Comparison of ENCODE assay signal across 8 cellular contexts in the genomic region with DNA sequence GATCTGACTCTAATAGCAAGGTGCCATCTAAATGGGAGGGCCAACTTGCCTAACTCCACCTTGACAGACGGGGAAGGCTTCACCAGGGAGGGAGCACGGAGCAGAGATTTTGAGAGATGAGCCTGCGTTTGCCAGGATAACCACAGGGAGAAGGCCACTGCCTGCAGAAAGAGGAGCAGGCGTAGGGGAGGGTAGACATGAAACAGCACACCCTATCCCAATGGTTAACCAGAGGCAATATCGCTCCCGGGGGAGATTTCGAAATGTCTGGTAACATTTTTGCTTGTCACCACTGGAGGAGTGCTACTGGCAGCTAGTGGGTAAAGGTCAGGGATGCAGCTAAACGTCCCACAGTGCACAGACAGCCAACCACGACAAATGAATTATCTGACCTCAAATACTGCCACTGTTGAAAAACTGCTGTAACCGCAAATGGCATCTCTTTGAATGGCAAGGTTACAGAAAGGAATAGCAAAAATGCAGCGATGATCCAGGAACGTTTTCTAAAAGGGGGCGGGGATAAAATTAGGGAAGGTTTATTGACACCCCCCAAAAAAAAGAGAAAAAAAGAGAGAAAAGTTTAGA.
DNase-seq lines count a peak whose midpoint lies in the region; ATAC-seq and TF ChIP-seq lines count a peak whose summit lies in the region.

No MANE protein-coding gene starts in this region.

- H3K4me1 ChIP-seq in Peyer's patch: peaks cover 0 to 14% (median 0%) of the 10 kb centered on the region in 4 donors

- peak overlapping the region in 2 of 4 donors; percentile 56 to 76 for H3K27ac ChIP-seq in Peyer's patch

- H3K36me3 Mint-ChIP-seq in memory B cell: peaks cover 4% of the 10 kb centered on the region

- H3K27me3 Mint-ChIP-seq in memory B cell: no peaks in the 10 kb centered on the region

- peaks cover 0 to 18% (median 2%) of the 10 kb centered on the region in 4 donors for H3K9me3 ChIP-seq in Peyer's patch

- no peaks in the 10 kb centered on the region for H3K36me3 ChIP-seq in Peyer's patch

- no peaks in the 10 kb centered on the region for H3K27me3 ChIP-seq in Peyer's patch

- DNase-seq in C1 segment of cervical spinal cord (lab: John Stamatoyannopoulos, UW) (peak in 11 of 14 donors; percentile 12 to 48 (median 25)), Peyer's patch (peak in 2 of 3 donors; percentile 54 to 61), cardiac fibroblast (ENCODE audit: low read depth in 2 of 2) (peak; percentile 47 to 80), memory B cell (ENCODE audit: low spot score in 2 of 2) (peak; percentile 50 to 56), NCI-H1048 (lab: John Stamatoyannopoulos, UW) (no peak), DMS153 treated with DMSO at 0.1 percent for 48 hours (lab: John Stamatoyannopoulos, UW; ENCODE audit: unreplicated experiment) (no peak)

- peak overlapping the region; percentile 97 for H3K27ac Mint-ChIP-seq in memory B cell

- H3K4me3 ChIP-seq in Peyer's patch (peak overlapping the region in 2 of 4 donors; percentile 3 to 4), cardiac fibroblast (replicated peaks in 1 of 2; ENCODE audit: low read depth in 2 of 2, low read length in 2 of 2) (no peak overlapping the region)

- TF ChIP-seq CTCF in Peyer's patch (IDR thresholded peaks at IDR 0.05) (peak in 4 of 6 experiments; percentile 11 to 27 (median 12)), cardiac fibroblast (IDR thresholded peaks at IDR 0.05; ENCODE audit: low read depth, low read length) (no peak)

- TF ChIP-seq POLR2A in Peyer's patch (IDR thresholded peaks at IDR 0.05): no peak

- ATAC-seq in GM18873 (IDR thresholded peaks at IDR 0.05; ENCODE audit: low FRiP score, unreplicated experiment) (peak; percentile 69), HG03103 (IDR thresholded peaks at IDR 0.05; ENCODE audit: low read depth, unreplicated experiment) (peak; percentile 86), memory B cell (ENCODE audit: low read depth) (peak; percentile 65)

- peak overlapping the region; percentile 83 for H3K4me3 Mint-ChIP-seq in memory B cell

- peaks cover 2% of the 10 kb centered on the region for H3K9me3 Mint-ChIP-seq in memory B cell

- peaks cover 22% of the 10 kb centered on the region for H3K4me1 Mint-ChIP-seq in memory B cell

Comparison
In these comparisons a context has a peak if more than half of its experiments do, and no peak if none do; other contexts are left out.
1. DNase-seq: peak in C1 segment of cervical spinal cord (11 of 14), Peyer's patch (2 of 3), cardiac fibroblast (2 of 2) and memory B cell (2 of 2); none in NCI-H1048 (single experiment) and DMS153 treated with DMSO at 0.1 percent for 48 hours (single experiment).
2. Peak in every context shown above with its lines, with median percentiles within 50 percentile points of each other: ATAC-seq.